9 cellular contexts compared by ENCODE assay signal in genomic region chr12:94874086-94874985, GRCh38.
DNase-seq lines count a peak whose midpoint lies in the region; ATAC-seq lines count a peak whose summit lies in the region.
"Had no signal": no experiment of that assay in that cellular context is flagged by ENCODE, and none has a peak within 500 bp of the region (broad histone marks: within the 10 kb centered on the region; RNA-seq: fewer than 3 reads in every experiment).

No MANE protein-coding gene starts in this region.

- H3K4me1 Mint-ChIP-seq in stimulated activated naive CD8-positive, alpha-beta T cell treated with anti-CD3 and anti-CD28 coated beads, Interleukin-15, Interleukin-2, amounts not matched to agents 100 ng/mL and 50 ng/mL, for 24 hours (ENCODE audit: low read depth) = peaks cover 20% of the 10 kb centered on the region
- peaks cover 28 to 40% (median 30%) of the 10 kb centered on the region in 3 donors for H3K4me1 Mint-ChIP-seq in naive B cell
- H3K4me1 Mint-ChIP-seq in T-helper 2 cell treated with Interferon-gamma antibody and Interleukin-4, amounts not matched to agents 5 μg/mL and 100 μg/mL, for 36 hours (ENCODE audit: low read depth) = peaks cover 7% of the 10 kb centered on the region

- no peaks in the 10 kb centered on the region for H3K36me3 Mint-ChIP-seq in stimulated activated naive CD8-positive, alpha-beta T cell treated with anti-CD3 and anti-CD28 coated beads, Interleukin-15, Interleukin-2, amounts not matched to agents 100 ng/mL and 50 ng/mL, for 24 hours (ENCODE audit: low read depth)
- no peaks in the 10 kb centered on the region for H3K36me3 Mint-ChIP-seq in naive B cell
- no peaks in the 10 kb centered on the region for H3K36me3 Mint-ChIP-seq in T-helper 2 cell treated with Interferon-gamma antibody and Interleukin-4, amounts not matched to agents 5 μg/mL and 100 μg/mL, for 36 hours (ENCODE audit: low read depth)

- H3K9me3 Mint-ChIP-seq in stimulated activated naive CD8-positive, alpha-beta T cell treated with anti-CD3 and anti-CD28 coated beads, Interleukin-15, Interleukin-2, amounts not matched to agents 100 ng/mL and 50 ng/mL, for 24 hours = no peaks in the 10 kb centered on the region
- H3K9me3 Mint-ChIP-seq in naive B cell = no peaks in the 10 kb centered on the region
- no peaks in the 10 kb centered on the region for H3K9me3 Mint-ChIP-seq in T-helper 2 cell treated with Interferon-gamma antibody and Interleukin-4, amounts not matched to agents 5 μg/mL and 100 μg/mL, for 36 hours

- peaks cover 65% of the 10 kb centered on the region for H3K27me3 Mint-ChIP-seq in stimulated activated naive CD8-positive, alpha-beta T cell treated with anti-CD3 and anti-CD28 coated beads, Interleukin-15, Interleukin-2, amounts not matched to agents 100 ng/mL and 50 ng/mL, for 24 hours
- H3K27me3 Mint-ChIP-seq in naive B cell = peaks cover 41 to 62% (median 42%) of the 10 kb centered on the region in 3 donors
- H3K27me3 Mint-ChIP-seq in T-helper 2 cell treated with Interferon-gamma antibody and Interleukin-4, amounts not matched to agents 5 μg/mL and 100 μg/mL, for 36 hours (ENCODE audit: low read depth) = peaks cover 49% of the 10 kb centered on the region

- ATAC-seq in stimulated activated naive CD8-positive, alpha-beta T cell treated with anti-CD3 and anti-CD28 coated beads, Interleukin-15, Interleukin-2, amounts not matched to agents 100 U/mL and 50 U/mL, for 24 hours = no peak
- ATAC-seq in naive B cell (ENCODE audit: low read depth in 2 of 2) = no peak
- ATAC-seq in GM18861 (IDR thresholded peaks at IDR 0.05; ENCODE audit: unreplicated experiment) = no peak

- no peak overlapping the region for H3K27ac Mint-ChIP-seq in stimulated activated naive CD8-positive, alpha-beta T cell treated with anti-CD3 and anti-CD28 coated beads, Interleukin-15, Interleukin-2, amounts not matched to agents 100 ng/mL and 50 ng/mL, for 24 hours
- H3K27ac Mint-ChIP-seq in naive B cell = peak overlapping the region in 1 of 6 donors; percentile 92
- H3K27ac Mint-ChIP-seq in T-helper 2 cell treated with Interferon-gamma antibody and Interleukin-4, amounts not matched to agents 5 μg/mL and 100 μg/mL, for 36 hours = no peak overlapping the region

- DNase-seq in stimulated activated naive CD8-positive, alpha-beta T cell treated with anti-CD3 and anti-CD28 coated beads, Interleukin-15, Interleukin-2, amounts not matched to agents 100 U/mL and 50 U/mL, for 24 hours = no peak
- peak; percentile 20 for DNase-seq in cerebellum (ENCODE audit: low spot score)
- DNase-seq in naive B cell = no peak
- no peak for DNase-seq in T-helper 2 cell treated with Interferon-gamma antibody and Interleukin-4, amounts not matched to agents 5 μg/mL and 100 μg/mL, for 36 hours (ENCODE audit: low spot score)
- no peak for DNase-seq in central memory CD4-positive, alpha-beta T cell
- DNase-seq in activated CD4-positive, alpha-beta T cell treated with anti-CD3 and anti-CD28 coated beads, Interleukin-2, amount 50 U/mL, for 48 hours = no peak
- DNase-seq: activated CD4-positive, alpha-beta T cell treated with anti-CD3 and anti-CD28 coated beads, Interleukin-2, amount 50 U/mL, for 1 hour had no signal

- peak overlapping the region; percentile 74 for H3K4me3 Mint-ChIP-seq in stimulated activated naive CD8-positive, alpha-beta T cell treated with anti-CD3 and anti-CD28 coated beads, Interleukin-15, Interleukin-2, amounts not matched to agents 100 ng/mL and 50 ng/mL, for 24 hours
- H3K4me3 Mint-ChIP-seq in naive B cell = peak overlapping the region; percentile 78 to 94 (median 88)
- H3K4me3 Mint-ChIP-seq in T-helper 2 cell treated with Interferon-gamma antibody and Interleukin-4, amounts not matched to agents 5 μg/mL and 100 μg/mL, for 36 hours = no peak overlapping the region
